19 cellular contexts compared by ENCODE assay signal in the genomic region with DNA sequence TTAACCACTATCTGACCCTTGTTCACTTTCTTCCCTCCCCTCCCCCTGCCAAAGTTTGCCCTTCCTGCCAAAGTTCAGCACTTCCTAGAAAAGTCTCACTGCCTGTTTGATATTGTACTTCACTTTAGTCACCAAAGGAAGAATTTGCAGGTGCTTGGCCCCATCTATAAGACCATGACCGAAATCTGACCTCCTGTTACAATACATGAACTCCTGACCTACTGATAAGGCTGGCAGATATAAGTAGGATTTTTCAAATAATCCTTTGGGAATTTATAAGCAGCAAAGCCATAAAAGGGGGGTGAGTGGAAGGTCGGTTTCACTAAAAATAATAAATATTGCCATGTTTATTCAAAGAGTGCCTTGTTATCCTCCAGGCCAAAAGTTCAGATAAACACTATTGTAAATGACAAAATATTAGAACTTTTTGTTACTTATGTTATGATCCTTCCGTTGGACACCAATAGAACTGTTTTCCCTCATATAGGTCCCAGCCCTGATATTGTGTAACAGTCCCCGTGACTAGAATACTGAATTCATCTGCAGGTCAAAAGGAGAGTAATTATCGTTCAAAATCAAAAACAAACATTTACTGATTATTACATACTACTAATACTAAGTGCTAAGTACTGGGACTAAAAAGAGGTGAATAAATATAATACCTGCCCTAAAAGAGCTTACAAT.
DNase-seq lines count a peak whose midpoint lies in the region; ATAC-seq and TF ChIP-seq lines count a peak whose summit lies in the region.
"Had no signal": no experiment of that assay in that cellular context is flagged by ENCODE, and none has a peak within 500 bp of the region (broad histone marks: within the 10 kb centered on the region; RNA-seq: fewer than 3 reads in every experiment).

No MANE protein-coding gene starts in this region.

- H3K9me3 ChIP-seq in PC-9 (ENCODE audit: insufficient read depth, low read depth): no peaks in the 10 kb centered on the region
- H3K9me3 ChIP-seq in WERI-Rb-1 (ENCODE audit: severe bottlenecking): no peaks in the 10 kb centered on the region
- H3K9me3 ChIP-seq in ascending aorta: no peaks in the 10 kb centered on the region

- peak overlapping the region; percentile 7; the same call in 1 of the 2 replicates for H3K27ac ChIP-seq in PC-9
- H3K27ac ChIP-seq in WERI-Rb-1: no peak overlapping the region
- no peak overlapping the region for H3K27ac ChIP-seq in ascending aorta

- no peaks in the 10 kb centered on the region for H3K9me2 ChIP-seq in PC-9 (ENCODE audit: insufficient read depth)

- TF ChIP-seq CTCF in PC-9 (conservative IDR thresholded peaks at IDR 0.05): no peak
- TF ChIP-seq CTCF in fibroblast of villous mesenchyme (IDR thresholded peaks at IDR 0.05; ENCODE audit: insufficient read depth, low read depth, low read length): no peak
- no peak for TF ChIP-seq CTCF in mesothelial cell of epicardium (IDR thresholded peaks at IDR 0.05; ENCODE audit: unreplicated experiment)
- no peak for TF ChIP-seq CTCF in WERI-Rb-1 (IDR thresholded peaks at IDR 0.05; ENCODE audit: low read depth, low read length)
- no peak for TF ChIP-seq CTCF in ascending aorta (IDR thresholded peaks at IDR 0.05)

- H3K4me3 Mint-ChIP-seq in mesothelial cell of epicardium: no peak overlapping the region
- H3K4me3 Mint-ChIP-seq: CD14-positive monocyte, GM23338 had no signal

- H3K4me1 Mint-ChIP-seq in mesothelial cell of epicardium: peaks cover 50% of the 10 kb centered on the region
- H3K4me1 Mint-ChIP-seq: CD14-positive monocyte, GM23338 had no signal

- H2AFZ ChIP-seq in PC-9: no peak overlapping the region
- H2AFZ ChIP-seq: GM23338 had no signal

- H3K36me3 Mint-ChIP-seq in mesothelial cell of epicardium: peaks cover 16% of the 10 kb centered on the region
- H3K36me3 Mint-ChIP-seq: CD14-positive monocyte had no signal

- intact Hi-C loops in PC-9 (cut with micrococcal nuclease; ENCODE audit: unreplicated experiment) (no loop called here), ascending aorta (cut with DNase I) (no loop called here)

- no peaks in the 10 kb centered on the region for H3K27me3 ChIP-seq in PC-9 (ENCODE audit: insufficient read depth, low read depth)
- no peaks in the 10 kb centered on the region for H3K27me3 ChIP-seq in WERI-Rb-1 (ENCODE audit: insufficient read depth, low read depth, severe bottlenecking)
- H3K27me3 ChIP-seq in ascending aorta: no peaks in the 10 kb centered on the region

- no peaks in the 10 kb centered on the region for H3K36me3 ChIP-seq in PC-9 (ENCODE audit: low read depth)
- no peaks in the 10 kb centered on the region for H3K36me3 ChIP-seq in WERI-Rb-1
- H3K36me3 ChIP-seq in ascending aorta: no peaks in the 10 kb centered on the region

- ATAC-seq in HG03095 (IDR thresholded peaks at IDR 0.05; ENCODE audit: unreplicated experiment): no peak
- ATAC-seq: GM23338 had no signal

- CTCF ChIA-PET in PC-9 (lab: Charles Lee): no interaction called here

- peaks cover 11% of the 10 kb centered on the region for H3K9me3 Mint-ChIP-seq in mesothelial cell of epicardium
- H3K9me3 Mint-ChIP-seq: GM23338 had no signal

- H3K4me3 ChIP-seq in PC-9: no peak overlapping the region
- no peak overlapping the region for H3K4me3 ChIP-seq in fibroblast of villous mesenchyme (ENCODE audit: low read depth, low read length)
- no peak overlapping the region for H3K4me3 ChIP-seq in WERI-Rb-1 (ENCODE audit: low read depth, low read length)
- H3K4me3 ChIP-seq in ascending aorta: no peak overlapping the region
- H3K4me3 ChIP-seq: GM23338 had no signal

- POLR2A ChIA-PET in PC-9 (lab: Charles Lee; ENCODE audit: unreplicated experiment): no interaction called here

- H3K4me1 ChIP-seq in PC-9 (replicated peaks; ENCODE audit: insufficient read depth) (peaks cover 27% of the 10 kb centered on the region), ascending aorta (no peaks in the 10 kb centered on the region)

- DNase-seq in CMK (ENCODE audit: low read depth): peak; percentile 39
- peak in 1 of 2 experiments; percentile 73 for DNase-seq in PC-9
- DNase-seq in fibroblast of villous mesenchyme (ENCODE audit: low read depth): peak; percentile 34
- no peak for DNase-seq in mesothelial cell of epicardium (ENCODE audit: low spot score in 2 of 2, unreplicated experiment in 2 of 2)
- DNase-seq in WERI-Rb-1: no peak
- no peak for DNase-seq in ascending aorta (ENCODE audit: low spot score in 2 of 2)
- DNase-seq in activated effector memory CD4-positive, alpha-beta T cell treated with Interleukin-2 at 50 U/mL for 16 hours: no peak
- DNase-seq: AML-193, EL, KBM-7, NCI-H1417 treated with DMSO at 0.1 percent for 48 hours, NCI-H2029 treated with DMSO at 0.1 percent for 48 hours, NCI-H748 treated with DMSO at 0.1 percent for 48 hours, OCI-M1, RPMI8226, SIG-M5 had no signal

- H3F3A ChIP-seq in PC-9 (ENCODE audit: insufficient read depth, low read depth): no peaks in the 10 kb centered on the region; the same call in 1 of the 2 replicates

- H3K27ac Mint-ChIP-seq in mesothelial cell of epicardium: peak overlapping the region; percentile 94
- H3K27ac Mint-ChIP-seq: CD14-positive monocyte, GM23338 had no signal

- H4K20me1 ChIP-seq in PC-9 (ENCODE audit: insufficient read depth): no peaks in the 10 kb centered on the region

- H3K79me2 ChIP-seq in PC-9 (ENCODE audit: low read depth): no peaks in the 10 kb centered on the region

- no TSS peak for BruUV-seq in PC-9 (replicated peaks; lab: Mats Ljungman, UMichigan)

- no peaks in the 10 kb centered on the region for H3K27me3 Mint-ChIP-seq in mesothelial cell of epicardium (ENCODE audit: low read depth)

- H3K4me2 ChIP-seq in PC-9: peak overlapping the region; percentile 3
- H3K4me2 ChIP-seq: GM23338 had no signal

Comparison
In these comparisons a context has a peak if more than half of its experiments do, and no peak if none do; other contexts are left out.
1. DNase-seq: peak in CMK (single experiment) and fibroblast of villous mesenchyme (single experiment); none in mesothelial cell of epicardium (0 of 2), WERI-Rb-1 (single experiment), ascending aorta (0 of 2) and activated effector memory CD4-positive, alpha-beta T cell treated with Interleukin-2 at 50 U/mL for 16 hours (single experiment).